ENCODE assay signal across 1 cellular context in the genomic region with DNA sequence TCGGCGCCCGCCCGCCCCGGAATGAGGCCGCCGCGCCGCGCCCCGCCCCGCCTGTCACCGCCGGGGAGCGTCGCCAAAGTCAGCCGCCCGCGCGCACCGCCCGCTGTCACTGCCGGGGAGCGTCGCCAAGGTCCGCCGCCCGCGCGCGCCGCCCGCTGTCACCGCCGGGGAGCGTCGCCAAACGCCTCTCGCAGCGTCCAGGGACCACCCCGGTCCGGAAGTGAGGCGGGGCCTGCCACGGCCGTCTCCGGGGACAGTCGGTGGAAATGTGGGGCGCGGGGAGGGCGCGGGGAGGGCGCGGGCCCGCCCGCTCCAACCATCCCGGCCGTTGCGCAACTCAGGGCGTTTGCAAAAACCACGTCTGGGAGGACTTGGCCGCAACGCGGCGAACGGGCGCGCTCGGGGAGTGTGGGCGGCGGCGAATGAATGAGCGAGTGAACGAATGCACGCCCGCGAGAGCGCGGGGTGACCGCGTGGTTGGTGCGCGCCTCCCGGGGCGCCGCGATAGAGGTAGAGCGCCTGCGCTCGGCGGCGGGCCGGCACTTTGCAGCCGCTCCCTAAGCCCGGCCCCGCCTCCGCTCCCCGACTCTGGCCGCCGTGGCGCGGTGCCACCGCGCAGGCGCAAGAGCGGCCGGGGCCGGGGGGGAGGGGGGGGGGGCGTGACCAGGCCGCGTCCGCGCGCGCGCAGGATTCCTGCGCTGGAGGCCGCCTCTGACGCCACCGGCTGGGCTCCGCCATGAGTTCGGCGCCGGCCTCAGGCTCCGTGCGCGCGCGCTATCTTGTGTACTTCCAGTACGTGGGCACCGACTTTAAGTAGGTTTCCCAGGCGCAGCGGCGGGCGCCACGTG.
TF ChIP-seq lines count a peak whose summit lies in the region.

A gene with protein sequence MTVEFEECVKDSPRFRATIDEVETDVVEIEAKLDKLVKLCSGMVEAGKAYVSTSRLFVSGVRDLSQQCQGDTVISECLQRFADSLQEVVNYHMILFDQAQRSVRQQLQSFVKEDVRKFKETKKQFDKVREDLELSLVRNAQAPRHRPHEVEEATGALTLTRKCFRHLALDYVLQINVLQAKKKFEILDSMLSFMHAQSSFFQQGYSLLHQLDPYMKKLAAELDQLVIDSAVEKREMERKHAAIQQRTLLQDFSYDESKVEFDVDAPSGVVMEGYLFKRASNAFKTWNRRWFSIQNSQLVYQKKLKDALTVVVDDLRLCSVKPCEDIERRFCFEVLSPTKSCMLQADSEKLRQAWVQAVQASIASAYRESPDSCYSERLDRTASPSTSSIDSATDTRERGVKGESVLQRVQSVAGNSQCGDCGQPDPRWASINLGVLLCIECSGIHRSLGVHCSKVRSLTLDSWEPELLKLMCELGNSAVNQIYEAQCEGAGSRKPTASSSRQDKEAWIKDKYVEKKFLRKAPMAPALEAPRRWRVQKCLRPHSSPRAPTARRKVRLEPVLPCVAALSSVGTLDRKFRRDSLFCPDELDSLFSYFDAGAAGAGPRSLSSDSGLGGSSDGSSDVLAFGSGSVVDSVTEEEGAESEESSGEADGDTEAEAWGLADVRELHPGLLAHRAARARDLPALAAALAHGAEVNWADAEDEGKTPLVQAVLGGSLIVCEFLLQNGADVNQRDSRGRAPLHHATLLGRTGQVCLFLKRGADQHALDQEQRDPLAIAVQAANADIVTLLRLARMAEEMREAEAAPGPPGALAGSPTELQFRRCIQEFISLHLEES (minus strand): TSS at position 23 of the 848 bp plus-strand sequence. CDS start 115 bp downstream, outside the sequence.
A gene with protein sequence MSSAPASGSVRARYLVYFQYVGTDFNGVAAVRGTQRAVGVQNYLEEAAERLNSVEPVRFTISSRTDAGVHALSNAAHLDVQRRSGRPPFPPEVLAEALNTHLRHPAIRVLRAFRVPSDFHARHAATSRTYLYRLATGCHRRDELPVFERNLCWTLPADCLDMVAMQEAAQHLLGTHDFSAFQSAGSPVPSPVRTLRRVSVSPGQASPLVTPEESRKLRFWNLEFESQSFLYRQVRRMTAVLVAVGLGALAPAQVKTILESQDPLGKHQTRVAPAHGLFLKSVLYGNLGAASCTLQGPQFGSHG (plus strand): TSS at position 690 of the 848 bp plus-strand sequence. CDS start 47 bp downstream, at position 737.

TF ChIP-seq in HCT116, 20 proteins besides CTCF, POLR2A, EP300 and RAD21 (continued from another document):
- TF ChIP-seq, protein P1, sequence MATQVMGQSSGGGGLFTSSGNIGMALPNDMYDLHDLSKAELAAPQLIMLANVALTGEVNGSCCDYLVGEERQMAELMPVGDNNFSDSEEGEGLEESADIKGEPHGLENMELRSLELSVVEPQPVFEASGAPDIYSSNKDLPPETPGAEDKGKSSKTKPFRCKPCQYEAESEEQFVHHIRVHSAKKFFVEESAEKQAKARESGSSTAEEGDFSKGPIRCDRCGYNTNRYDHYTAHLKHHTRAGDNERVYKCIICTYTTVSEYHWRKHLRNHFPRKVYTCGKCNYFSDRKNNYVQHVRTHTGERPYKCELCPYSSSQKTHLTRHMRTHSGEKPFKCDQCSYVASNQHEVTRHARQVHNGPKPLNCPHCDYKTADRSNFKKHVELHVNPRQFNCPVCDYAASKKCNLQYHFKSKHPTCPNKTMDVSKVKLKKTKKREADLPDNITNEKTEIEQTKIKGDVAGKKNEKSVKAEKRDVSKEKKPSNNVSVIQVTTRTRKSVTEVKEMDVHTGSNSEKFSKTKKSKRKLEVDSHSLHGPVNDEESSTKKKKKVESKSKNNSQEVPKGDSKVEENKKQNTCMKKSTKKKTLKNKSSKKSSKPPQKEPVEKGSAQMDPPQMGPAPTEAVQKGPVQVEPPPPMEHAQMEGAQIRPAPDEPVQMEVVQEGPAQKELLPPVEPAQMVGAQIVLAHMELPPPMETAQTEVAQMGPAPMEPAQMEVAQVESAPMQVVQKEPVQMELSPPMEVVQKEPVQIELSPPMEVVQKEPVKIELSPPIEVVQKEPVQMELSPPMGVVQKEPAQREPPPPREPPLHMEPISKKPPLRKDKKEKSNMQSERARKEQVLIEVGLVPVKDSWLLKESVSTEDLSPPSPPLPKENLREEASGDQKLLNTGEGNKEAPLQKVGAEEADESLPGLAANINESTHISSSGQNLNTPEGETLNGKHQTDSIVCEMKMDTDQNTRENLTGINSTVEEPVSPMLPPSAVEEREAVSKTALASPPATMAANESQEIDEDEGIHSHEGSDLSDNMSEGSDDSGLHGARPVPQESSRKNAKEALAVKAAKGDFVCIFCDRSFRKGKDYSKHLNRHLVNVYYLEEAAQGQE (IDR thresholded peaks at IDR 0.05; ENCODE audit: low read depth), result no peak
- TF ChIP-seq, protein P2, sequence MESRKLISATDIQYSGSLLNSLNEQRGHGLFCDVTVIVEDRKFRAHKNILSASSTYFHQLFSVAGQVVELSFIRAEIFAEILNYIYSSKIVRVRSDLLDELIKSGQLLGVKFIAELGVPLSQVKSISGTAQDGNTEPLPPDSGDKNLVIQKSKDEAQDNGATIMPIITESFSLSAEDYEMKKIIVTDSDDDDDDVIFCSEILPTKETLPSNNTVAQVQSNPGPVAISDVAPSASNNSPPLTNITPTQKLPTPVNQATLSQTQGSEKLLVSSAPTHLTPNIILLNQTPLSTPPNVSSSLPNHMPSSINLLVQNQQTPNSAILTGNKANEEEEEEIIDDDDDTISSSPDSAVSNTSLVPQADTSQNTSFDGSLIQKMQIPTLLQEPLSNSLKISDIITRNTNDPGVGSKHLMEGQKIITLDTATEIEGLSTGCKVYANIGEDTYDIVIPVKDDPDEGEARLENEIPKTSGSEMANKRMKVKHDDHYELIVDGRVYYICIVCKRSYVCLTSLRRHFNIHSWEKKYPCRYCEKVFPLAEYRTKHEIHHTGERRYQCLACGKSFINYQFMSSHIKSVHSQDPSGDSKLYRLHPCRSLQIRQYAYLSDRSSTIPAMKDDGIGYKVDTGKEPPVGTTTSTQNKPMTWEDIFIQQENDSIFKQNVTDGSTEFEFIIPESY (IDR thresholded peaks at IDR 0.05; ENCODE audit: extremely low read depth, insufficient replicate concordance, low read length), result no peak
- TF ChIP-seq TCF7L2 (IDR thresholded peaks at IDR 0.05; ENCODE audit: borderline replicate concordance, extremely low read depth, insufficient read depth, insufficient read length) (peak; percentile 49), ZNF274 (IDR thresholded peaks at IDR 0.05; ENCODE audit: low read depth, low read length) (no peak), SRF (IDR thresholded peaks at IDR 0.05; ENCODE audit: low read depth) (no peak), ELF1 (IDR thresholded peaks at IDR 0.05; ENCODE audit: borderline replicate concordance, low read depth) (no peak), FOSL1 (IDR thresholded peaks at IDR 0.05; ENCODE audit: low read depth) (no peak), JUND (IDR thresholded peaks at IDR 0.05) (no peak), SP1 (IDR thresholded peaks at IDR 0.05; ENCODE audit: low read depth) (no peak), ZFX (IDR thresholded peaks at IDR 0.05) (no peak)
